In the genomic region with DNA sequence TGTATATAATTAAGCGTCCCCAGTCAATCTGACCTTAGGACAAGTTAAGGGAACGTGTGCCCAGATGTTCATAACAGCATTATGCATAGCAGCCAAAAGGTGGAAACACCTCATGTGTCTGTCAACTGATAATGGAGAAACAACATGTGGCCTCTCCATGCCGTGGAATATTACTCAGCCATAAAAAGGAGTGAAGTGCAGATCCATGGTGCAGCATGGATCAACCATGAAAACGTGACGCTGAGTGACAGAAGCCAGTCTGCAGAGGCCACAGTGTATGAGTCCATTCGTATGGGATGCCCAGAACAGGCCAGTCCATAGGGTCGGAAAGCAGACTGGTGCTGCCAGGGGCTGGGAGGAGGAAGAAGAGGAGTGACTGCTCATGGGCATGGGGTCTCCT, we compare ENCODE assay signal across 9 cellular contexts.
"Had no signal": no experiment of that assay in that cellular context is flagged by ENCODE, and none has a peak within 500 bp of the region (broad histone marks: within the 10 kb centered on the region; RNA-seq: fewer than 3 reads in every experiment).

No MANE protein-coding gene starts in this region.

- H3K4me3 Mint-ChIP-seq: GM23338, H9, HFFc6 had no signal

- ATAC-seq: GM23338 had no signal

- H3K4me3 ChIP-seq: GM23338 had no signal

- H2AFZ ChIP-seq: GM23338 had no signal

- H3K9me3 Mint-ChIP-seq: GM23338, H9, HFFc6 had no signal

- H3K27ac Mint-ChIP-seq: GM23338, HFFc6, IgD-negative memory B cell had no signal

- FAIRE-seq: H1, H54, HTR-8/SVneo had no signal

- H3K4me2 ChIP-seq: GM23338 had no signal

- H3K36me3 Mint-ChIP-seq: IgD-negative memory B cell had no signal

- DNase-seq: H9, HCEC 1CT, HFFc6, KG1 had no signal
